In the genomic region with DNA sequence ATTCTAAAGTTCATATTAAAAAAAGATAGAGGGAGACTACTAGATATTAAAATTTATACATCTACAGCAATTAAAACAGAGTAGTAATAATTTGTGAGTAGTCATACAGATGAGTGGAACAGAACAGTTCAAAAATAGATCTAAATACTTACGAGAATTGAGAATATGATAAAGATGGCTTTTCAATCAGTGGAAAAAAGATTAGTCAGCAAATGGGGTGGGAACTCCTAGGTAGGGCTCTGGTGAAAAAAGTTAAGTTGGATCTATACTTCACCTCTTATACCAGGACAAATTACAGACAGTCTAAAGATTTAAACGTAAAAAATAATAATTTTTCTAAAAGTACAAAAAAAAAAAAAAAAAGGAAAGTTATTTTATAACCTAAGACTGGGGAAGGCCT, we compare ENCODE assay signal across 2 cellular contexts.
TF ChIP-seq lines count a peak whose summit lies in the region.

No MANE protein-coding gene starts in this region.

TF ChIP-seq in HepG2, 621 proteins besides CTCF, POLR2A, EP300 and RAD21:
- peak; percentile 64 for TF ChIP-seq MAFF (IDR thresholded peaks at IDR 0.05; ENCODE audit: low read depth, low read length)
- no peak for TF ChIP-seq ZNF543 (CRISPR knock-in tag; IDR thresholded peaks at IDR 0.05)
- peak; percentile 48 to 80 for TF ChIP-seq MAFK (conservative IDR thresholded peaks at IDR 0.05 in 1 of 2, IDR thresholded peaks at IDR 0.05 in 1 of 2; ENCODE audit: low read length in 2 of 2)
- TF ChIP-seq KLF11 (CRISPR knock-in tag; IDR thresholded peaks at IDR 0.05) = no peak
- TF ChIP-seq, protein P1, sequence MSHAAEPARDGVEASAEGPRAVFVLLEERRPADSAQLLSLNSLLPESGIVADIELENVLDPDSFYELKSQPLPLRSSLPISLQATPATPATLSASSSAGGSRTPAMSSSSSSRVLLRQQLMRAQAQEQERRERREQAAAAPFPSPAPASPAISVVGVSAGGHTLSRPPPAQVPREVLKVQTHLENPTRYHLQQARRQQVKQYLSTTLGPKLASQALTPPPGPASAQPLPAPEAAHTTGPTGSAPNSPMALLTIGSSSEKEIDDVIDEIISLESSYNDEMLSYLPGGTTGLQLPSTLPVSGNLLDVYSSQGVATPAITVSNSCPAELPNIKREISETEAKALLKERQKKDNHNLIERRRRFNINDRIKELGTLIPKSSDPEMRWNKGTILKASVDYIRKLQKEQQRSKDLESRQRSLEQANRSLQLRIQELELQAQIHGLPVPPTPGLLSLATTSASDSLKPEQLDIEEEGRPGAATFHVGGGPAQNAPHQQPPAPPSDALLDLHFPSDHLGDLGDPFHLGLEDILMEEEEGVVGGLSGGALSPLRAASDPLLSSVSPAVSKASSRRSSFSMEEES (CRISPR knock-in tag; IDR thresholded peaks at IDR 0.05) = no peak
- no peak for TF ChIP-seq SCMH1 (CRISPR knock-in tag; IDR thresholded peaks at IDR 0.05; ENCODE audit: borderline replicate concordance)
- no peak for TF ChIP-seq EED (CRISPR knock-in tag; IDR thresholded peaks at IDR 0.05)
- no peak for TF ChIP-seq RARG (CRISPR knock-in tag; IDR thresholded peaks at IDR 0.05; ENCODE audit: low read depth)

TF ChIP-seq in K562, 482 proteins besides CTCF, POLR2A, EP300 and RAD21 (continued from another document):
- TF ChIP-seq, protein P2, sequence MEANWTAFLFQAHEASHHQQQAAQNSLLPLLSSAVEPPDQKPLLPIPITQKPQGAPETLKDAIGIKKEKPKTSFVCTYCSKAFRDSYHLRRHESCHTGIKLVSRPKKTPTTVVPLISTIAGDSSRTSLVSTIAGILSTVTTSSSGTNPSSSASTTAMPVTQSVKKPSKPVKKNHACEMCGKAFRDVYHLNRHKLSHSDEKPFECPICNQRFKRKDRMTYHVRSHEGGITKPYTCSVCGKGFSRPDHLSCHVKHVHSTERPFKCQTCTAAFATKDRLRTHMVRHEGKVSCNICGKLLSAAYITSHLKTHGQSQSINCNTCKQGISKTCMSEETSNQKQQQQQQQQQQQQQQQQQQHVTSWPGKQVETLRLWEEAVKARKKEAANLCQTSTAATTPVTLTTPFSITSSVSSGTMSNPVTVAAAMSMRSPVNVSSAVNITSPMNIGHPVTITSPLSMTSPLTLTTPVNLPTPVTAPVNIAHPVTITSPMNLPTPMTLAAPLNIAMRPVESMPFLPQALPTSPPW (CRISPR knock-in tag; IDR thresholded peaks at IDR 0.05) = no peak
- TF ChIP-seq C11orf30 (IDR thresholded peaks at IDR 0.05; ENCODE audit: low read depth) = peak; percentile 60; the same call in 1 of the 2 replicates
- no peak for TF ChIP-seq TCF7 (IDR thresholded peaks at IDR 0.05; ENCODE audit: borderline replicate concordance)
- no peak for TF ChIP-seq CBX1 (IDR thresholded peaks at IDR 0.05; ENCODE audit: low read depth)
- no peak for TF ChIP-seq PTRF (tag; IDR thresholded peaks at IDR 0.05)
- no peak for TF ChIP-seq ATF2 (CRISPR knock-in tag; IDR thresholded peaks at IDR 0.05)
- TF ChIP-seq ZNF316 (IDR thresholded peaks at IDR 0.05) = peak; percentile 77
- peak; percentile 19; the same call in 1 of the 2 replicates for TF ChIP-seq MAFK (IDR thresholded peaks at IDR 0.05; ENCODE audit: low read length)
- peak; percentile 40; the same call in 1 of the 2 replicates for TF ChIP-seq MAFF (IDR thresholded peaks at IDR 0.05; ENCODE audit: low read length)
- no peak for TF ChIP-seq ZNF175 (CRISPR knock-in tag; IDR thresholded peaks at IDR 0.05; ENCODE audit: low read depth)
- TF ChIP-seq DMBX1 (CRISPR knock-in tag; IDR thresholded peaks at IDR 0.05; ENCODE audit: borderline replicate concordance) = no peak
- no peak for TF ChIP-seq POLR2G (IDR thresholded peaks at IDR 0.05; ENCODE audit: low read depth, low read length)
- TF ChIP-seq MAFG (tag; conservative IDR thresholded peaks at IDR 0.05) = peak; percentile 23; the same call in 1 of the 2 replicates
